Comparison of ENCODE assay signal across 10 cellular contexts in the genomic region with DNA sequence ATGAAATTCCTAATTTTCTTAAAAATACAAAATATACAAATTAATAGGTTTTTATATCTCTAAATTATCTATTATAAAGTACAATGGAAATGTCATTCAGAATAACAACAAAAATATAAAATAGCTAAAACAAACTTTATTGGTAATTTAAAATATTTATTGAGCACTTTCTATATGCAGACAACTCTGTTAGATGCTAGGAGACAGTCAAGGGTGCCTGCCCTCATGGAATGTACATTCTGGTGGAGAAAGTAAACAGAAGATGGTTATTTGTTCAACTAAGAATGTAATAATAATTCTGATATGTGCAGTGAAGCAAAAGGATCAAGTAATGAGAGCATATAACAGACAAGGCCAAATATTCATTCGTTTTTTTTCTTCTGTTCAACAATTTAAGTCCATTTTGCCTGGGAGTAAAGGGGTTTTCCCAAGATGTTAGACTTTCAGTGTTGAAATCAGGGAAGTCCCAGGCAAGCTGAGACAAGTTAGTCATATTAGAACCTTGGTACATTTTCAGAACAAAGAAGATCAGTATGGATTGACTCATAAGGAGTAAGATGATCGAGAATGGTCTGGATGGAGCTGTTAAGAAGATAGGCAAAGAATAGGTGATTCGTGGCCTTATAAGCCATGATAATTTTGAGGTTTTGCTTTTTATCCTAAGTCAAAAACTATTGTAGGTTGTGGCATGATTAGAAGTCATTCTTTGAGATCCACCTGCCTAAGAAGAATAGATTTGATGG.
DNase-seq lines count a peak whose midpoint lies in the region; ATAC-seq and TF ChIP-seq lines count a peak whose summit lies in the region.
"Had no signal": no experiment of that assay in that cellular context is flagged by ENCODE, and none has a peak within 500 bp of the region (broad histone marks: within the 10 kb centered on the region; RNA-seq: fewer than 3 reads in every experiment).

No MANE protein-coding gene starts in this region.

- no peak overlapping the region for H3K4me3 Mint-ChIP-seq in activated naive CD4-positive, alpha-beta T cell treated with anti-CD3 and anti-CD28 coated beads, Interleukin-2, amount 50 U/mL, for 24 hours
- no peak overlapping the region for H3K4me3 Mint-ChIP-seq in stimulated activated naive B cell treated with anti-CD40 and anti-IgM and Interleukin-4, amounts not matched to agents 10 μg/mL and 1 μg/mL and 100 μg/mL, for 72 hours
- H3K4me3 Mint-ChIP-seq in CD4-positive, alpha-beta memory T cell: no peak overlapping the region

- intact Hi-C loops in Panc1 (cut with micrococcal nuclease; ENCODE audit: unreplicated experiment): no loop called here
- intact Hi-C loops in CD4-positive, alpha-beta memory T cell (cut with micrococcal nuclease): no loop called here
- intact Hi-C loops in heart right ventricle (cut with DNase I): no loop called here
- intact Hi-C loops in uterus (cut with DNase I; ENCODE audit: low total_unique reads): no loop called here

- in situ Hi-C loops in Panc1 (cut with HindIII; ENCODE audit: low pct_unique_long_range_greater_than_20kb, low sequenced_read_pairs): no loop called here

- no peak for TF ChIP-seq POLR2A in uterus (IDR thresholded peaks at IDR 0.05)

- H3K27ac ChIP-seq in Panc1 (ENCODE audit: low read length) (no peak overlapping the region), heart right ventricle (no peak overlapping the region), uterus (no peak overlapping the region)
- no peak overlapping the region for H3K27ac ChIP-seq in CD4-positive, alpha-beta memory T cell (ENCODE audit: low read depth, low read length)

- TF ChIP-seq CTCF in Panc1 (IDR thresholded peaks at IDR 0.05): no peak
- TF ChIP-seq CTCF in heart right ventricle (IDR thresholded peaks at IDR 0.05): no peak
- no peak for TF ChIP-seq CTCF in uterus (IDR thresholded peaks at IDR 0.05)

- no peaks in the 10 kb centered on the region for H3K9me3 ChIP-seq in Panc1 (ENCODE audit: control insufficient read depth, insufficient read depth, low read depth, low read length)
- H3K9me3 ChIP-seq in CD4-positive, alpha-beta memory T cell (ENCODE audit: control insufficient read depth in 1 of 2, low read length in 2 of 2): no peaks in the 10 kb centered on the region
- peaks cover 0 to 3% (median 0%) of the 10 kb centered on the region in 11 donors for H3K9me3 ChIP-seq in heart right ventricle
- no peaks in the 10 kb centered on the region for H3K9me3 ChIP-seq in uterus

- peaks cover 5% of the 10 kb centered on the region for H3K9me3 Mint-ChIP-seq in activated naive CD4-positive, alpha-beta T cell treated with anti-CD3 and anti-CD28 coated beads, Interleukin-2, amount 50 U/mL, for 24 hours
- H3K9me3 Mint-ChIP-seq in stimulated activated naive B cell treated with anti-CD40 and anti-IgM and Interleukin-4, amounts not matched to agents 10 μg/mL and 1 μg/mL and 100 μg/mL, for 72 hours: peaks cover 0 to 3% of the 10 kb centered on the region in 2 donors
- H3K9me3 Mint-ChIP-seq in CD4-positive, alpha-beta memory T cell: peaks cover 0 to 8% (median 3%) of the 10 kb centered on the region in 8 donors

- POLR2A ChIA-PET in Panc1 (lab: Charles Lee): no interaction called here
- POLR2A ChIA-PET in CD4-positive, alpha-beta memory T cell (lab: Charles Lee; ENCODE audit: partially characterized antibody): no interaction called here

- 88 to 95% methylated on average over 3 of the region's 3 CpGs for WGBS in heart right ventricle, 2 donors

- H3K4me1 ChIP-seq in Panc1 (ENCODE audit: control insufficient read depth, insufficient read depth, low read length) (no peaks in the 10 kb centered on the region), heart right ventricle (peaks cover 0 to 2% (median 0%) of the 10 kb centered on the region in 9 donors), uterus (no peaks in the 10 kb centered on the region)
- H3K4me1 ChIP-seq in CD4-positive, alpha-beta memory T cell (ENCODE audit: insufficient read depth, low read length): no peaks in the 10 kb centered on the region

- H3K4me3 ChIP-seq in Panc1 (ENCODE audit: low read depth in 2 of 2, low read length in 2 of 2): no peak overlapping the region
- no peak overlapping the region for H3K4me3 ChIP-seq in CD4-positive, alpha-beta memory T cell (ENCODE audit: low read length in 2 of 2)
- no peak overlapping the region for H3K4me3 ChIP-seq in heart right ventricle
- H3K4me3 ChIP-seq in uterus: no peak overlapping the region

- no peak for DNase-seq in activated naive CD4-positive, alpha-beta T cell treated with anti-CD3 and anti-CD28 coated beads, Interleukin-2, amount 50 U/mL, for 16 hours
- no peak for DNase-seq in Panc1 (ENCODE audit: low read depth, low spot score)
- DNase-seq in stimulated activated naive B cell treated with anti-CD40 and anti-IgM and Interleukin-4, amounts not matched to agents 10 μg/mL and 1 μg/mL and 100 μg/mL, for 72 hours: peak; percentile 1
- no peak for DNase-seq in CD4-positive, alpha-beta memory T cell
- DNase-seq in heart right ventricle: no peak
- no peak for DNase-seq in uterus
- DNase-seq: COR-L47, NCI-H446 treated with DMSO at 0.1 percent for 48 hours had no signal

- peaks cover 16% of the 10 kb centered on the region for H3K36me3 Mint-ChIP-seq in activated naive CD4-positive, alpha-beta T cell treated with anti-CD3 and anti-CD28 coated beads, Interleukin-2, amount 50 U/mL, for 24 hours
- peaks cover 5 to 12% of the 10 kb centered on the region in 2 donors for H3K36me3 Mint-ChIP-seq in stimulated activated naive B cell treated with anti-CD40 and anti-IgM and Interleukin-4, amounts not matched to agents 10 μg/mL and 1 μg/mL and 100 μg/mL, for 72 hours
- peaks cover 0 to 8% of the 10 kb centered on the region in 2 donors for H3K36me3 Mint-ChIP-seq in CD4-positive, alpha-beta memory T cell

- H3K4me1 Mint-ChIP-seq in activated naive CD4-positive, alpha-beta T cell treated with anti-CD3 and anti-CD28 coated beads, Interleukin-2, amount 50 U/mL, for 24 hours: peaks cover 8% of the 10 kb centered on the region
- H3K4me1 Mint-ChIP-seq in stimulated activated naive B cell treated with anti-CD40 and anti-IgM and Interleukin-4, amounts not matched to agents 10 μg/mL and 1 μg/mL and 100 μg/mL, for 72 hours: peaks cover 8 to 18% of the 10 kb centered on the region in 2 donors
- peaks cover 0 to 4% (median 0%) of the 10 kb centered on the region in 4 donors for H3K4me1 Mint-ChIP-seq in CD4-positive, alpha-beta memory T cell

- no peaks in the 10 kb centered on the region for H3K27me3 Mint-ChIP-seq in activated naive CD4-positive, alpha-beta T cell treated with anti-CD3 and anti-CD28 coated beads, Interleukin-2, amount 50 U/mL, for 24 hours
- no peaks in the 10 kb centered on the region for H3K27me3 Mint-ChIP-seq in stimulated activated naive B cell treated with anti-CD40 and anti-IgM and Interleukin-4, amounts not matched to agents 10 μg/mL and 1 μg/mL and 100 μg/mL, for 72 hours
- H3K27me3 Mint-ChIP-seq in CD4-positive, alpha-beta memory T cell: no peaks in the 10 kb centered on the region

- BruUV-seq in Panc1 (replicated peaks; lab: Mats Ljungman, UMichigan): no TSS peak

- ATAC-seq in HG02759 (IDR thresholded peaks at IDR 0.05; ENCODE audit: unreplicated experiment): peak; percentile 97
- ATAC-seq in Panc1: peak; percentile 60; the same call in 1 of the 2 replicates
- ATAC-seq in stimulated activated naive B cell treated with anti-CD40 and anti-IgM and Interleukin-4, amounts not matched to agents 10 μg/mL and 1 μg/mL and 100 μg/mL, for 72 hours (replicated peaks): peak; percentile 93 to 98
- ATAC-seq in heart right ventricle: no peak

- CTCF ChIA-PET in Panc1 (lab: Charles Lee): no interaction called here
- CTCF ChIA-PET in CD4-positive, alpha-beta memory T cell (lab: Charles Lee; ENCODE audit: partially characterized antibody): no interaction called here

- H3K27ac Mint-ChIP-seq in activated naive CD4-positive, alpha-beta T cell treated with anti-CD3 and anti-CD28 coated beads, Interleukin-2, amount 50 U/mL, for 24 hours: peak overlapping the region; percentile 8
- no peak overlapping the region for H3K27ac Mint-ChIP-seq in stimulated activated naive B cell treated with anti-CD40 and anti-IgM and Interleukin-4, amounts not matched to agents 10 μg/mL and 1 μg/mL and 100 μg/mL, for 72 hours
- no peak overlapping the region for H3K27ac Mint-ChIP-seq in CD4-positive, alpha-beta memory T cell

- H3K36me3 ChIP-seq in Panc1 (ENCODE audit: control insufficient read depth, insufficient read depth, low read length) (no peaks in the 10 kb centered on the region), heart right ventricle (no peaks in the 10 kb centered on the region), uterus (no peaks in the 10 kb centered on the region)
- H3K36me3 ChIP-seq in CD4-positive, alpha-beta memory T cell (ENCODE audit: insufficient read depth, low read length): no peaks in the 10 kb centered on the region

- H3K27me3 ChIP-seq in Panc1 (ENCODE audit: control insufficient read depth, insufficient read depth, low read length) (no peaks in the 10 kb centered on the region), heart right ventricle (no peaks in the 10 kb centered on the region), uterus (no peaks in the 10 kb centered on the region)
- H3K27me3 ChIP-seq in CD4-positive, alpha-beta memory T cell (ENCODE audit: insufficient read depth, low read length): no peaks in the 10 kb centered on the region

Comparison
In these comparisons a context has a peak if more than half of its experiments do, and no peak if none do; other contexts are left out.
1. ATAC-seq: peak in HG02759 (single experiment), Panc1 (single experiment) and stimulated activated naive B cell treated with anti-CD40 and anti-IgM and Interleukin-4, amounts not matched to agents 10 μg/mL and 1 μg/mL and 100 μg/mL, for 72 hours (2 of 2); none in heart right ventricle (0 of 8).